9 cellular contexts compared by ENCODE assay signal in the genomic region with DNA sequence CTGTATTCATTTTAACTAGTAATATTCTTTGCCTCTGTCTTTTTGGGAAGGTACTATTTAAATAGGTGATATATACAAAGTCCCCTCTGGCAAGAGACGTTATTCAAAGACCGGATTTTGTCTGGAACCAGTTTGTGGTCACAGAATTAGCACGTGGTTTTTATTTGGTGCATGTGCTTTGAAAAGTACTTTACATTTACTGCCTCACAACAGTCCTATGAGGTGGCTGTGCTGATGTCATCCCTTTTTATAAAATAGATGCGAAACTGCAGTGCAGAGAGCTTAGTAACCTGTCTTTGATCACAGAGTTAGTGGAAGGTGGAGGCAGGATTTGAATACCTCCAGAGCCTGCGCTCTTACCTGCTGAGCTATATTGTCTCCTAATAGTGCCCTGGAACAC. TPM values are rescaled to one million over a fixed set of nuclear protein-coding genes. Genes with fewer than 3 reads are reported as not detected.
DNase-seq lines count a peak whose midpoint lies in the region; ATAC-seq and TF ChIP-seq lines count a peak whose summit lies in the region.
"Had no signal": no experiment of that assay in that cellular context is flagged by ENCODE, and none has a peak within 500 bp of the region (broad histone marks: within the 10 kb centered on the region; RNA-seq: fewer than 3 reads in every experiment).

No MANE protein-coding gene starts in this region.

- H3K36me3 ChIP-seq in Peyer's patch (no peaks in the 10 kb centered on the region), esophagus squamous epithelium (no peaks in the 10 kb centered on the region), left lung (no peaks in the 10 kb centered on the region)

- TF ChIP-seq CTCF in Peyer's patch (IDR thresholded peaks at IDR 0.05) (no peak), esophagus squamous epithelium (IDR thresholded peaks at IDR 0.05) (no peak), left lung (IDR thresholded peaks at IDR 0.05) (no peak)

- H3K4me1 ChIP-seq in Peyer's patch, result peaks cover 7 to 74% (median 53%) of the 10 kb centered on the region in 4 donors
- peaks cover 26 to 90% (median 35%) of the 10 kb centered on the region in 3 donors for H3K4me1 ChIP-seq in esophagus squamous epithelium
- H3K4me1 ChIP-seq in left lung, result peaks cover 25 to 84% of the 10 kb centered on the region in 2 donors

- intact Hi-C loops in esophagus squamous epithelium (cut with DNase I), result no loop called here
- intact Hi-C loops in left lung (cut with DNase I), result no loop called here
- intact Hi-C loops in left cardiac atrium (cut with DNase I), result no loop called here

- no peaks in the 10 kb centered on the region for H3K9me3 ChIP-seq in Peyer's patch
- H3K9me3 ChIP-seq in esophagus squamous epithelium, result no peaks in the 10 kb centered on the region
- H3K9me3 ChIP-seq in left lung, result no peaks in the 10 kb centered on the region

- DNase-seq in DMS79 treated with DMSO at 0.1 percent for 48 hours (lab: John Stamatoyannopoulos, UW), result peak; percentile 26
- DNase-seq in DMS79 (lab: John Stamatoyannopoulos, UW), result no peak
- DNase-seq in Peyer's patch, result peak in 2 of 3 donors; percentile 59 to 74
- no peak for DNase-seq in esophagus squamous epithelium (lab: John Stamatoyannopoulos, UW)
- no peak for DNase-seq in left lung
- DNase-seq in left cardiac atrium, result no peak
- no peak for DNase-seq in NCI-H1105 (lab: John Stamatoyannopoulos, UW)

- peak in 1 of 2 donors; percentile 21 for TF ChIP-seq POLR2A in Peyer's patch (IDR thresholded peaks at IDR 0.05)
- no peak for TF ChIP-seq POLR2A in esophagus squamous epithelium (IDR thresholded peaks at IDR 0.05)

- WGBS in esophagus squamous epithelium, 2 donors, result 27 to 48% methylated on average over 5 of the region's 5 CpGs

- ATAC-seq in HG02642 (IDR thresholded peaks at IDR 0.05; ENCODE audit: poor library complexity, unreplicated experiment) (peak; percentile 27), left lung (no peak), left cardiac atrium (no peak)

- H3K27ac ChIP-seq in Peyer's patch, result peak overlapping the region; percentile 65 to 96 (median 90)
- peak overlapping the region in 3 of 4 donors; percentile 30 to 93 (median 71) for H3K27ac ChIP-seq in esophagus squamous epithelium
- no peak overlapping the region for H3K27ac ChIP-seq in left lung
- H3K27ac ChIP-seq: parathyroid adenoma had no signal

- H3K4me3 ChIP-seq in Peyer's patch, result no peak overlapping the region
- peak overlapping the region in 1 of 4 donors; percentile 90 for H3K4me3 ChIP-seq in esophagus squamous epithelium
- H3K4me3 ChIP-seq in left lung, result no peak overlapping the region

- H3K27me3 ChIP-seq in Peyer's patch (no peaks in the 10 kb centered on the region), esophagus squamous epithelium (no peaks in the 10 kb centered on the region), left lung (peaks cover 0 to 4% of the 10 kb centered on the region in 2 donors)

RNA-seq across cellular contexts. Expression of a gene that starts 4.0 kb away (rescaled TPM):
- total RNA-seq in Peyer's patch, result 10 to 100 TPM; 28.7 to 69.3 (median 44.0) TPM
- 10 to 100 TPM; 16.9 to 80.9 (median 39.7) TPM for total RNA-seq in esophagus squamous epithelium
- total RNA-seq in left lung, result 10 to 100 TPM; 33.1 to 47.2 TPM
- 10 to 100 TPM; 38.7 to 69.1 TPM for total RNA-seq in left cardiac atrium

Comparison
In these comparisons a context has a peak if more than half of its experiments do, and no peak if none do; other contexts are left out.
1. DNase-seq: peak in DMS79 treated with DMSO at 0.1 percent for 48 hours (single experiment) and Peyer's patch (2 of 3); none in DMS79 (single experiment), esophagus squamous epithelium (single experiment), left lung (0 of 2), left cardiac atrium (single experiment) and NCI-H1105 (single experiment).
2. H3K27ac ChIP-seq: peak in Peyer's patch (4 of 4) and esophagus squamous epithelium (3 of 4); none in left lung (0 of 2).